In the genomic region with DNA sequence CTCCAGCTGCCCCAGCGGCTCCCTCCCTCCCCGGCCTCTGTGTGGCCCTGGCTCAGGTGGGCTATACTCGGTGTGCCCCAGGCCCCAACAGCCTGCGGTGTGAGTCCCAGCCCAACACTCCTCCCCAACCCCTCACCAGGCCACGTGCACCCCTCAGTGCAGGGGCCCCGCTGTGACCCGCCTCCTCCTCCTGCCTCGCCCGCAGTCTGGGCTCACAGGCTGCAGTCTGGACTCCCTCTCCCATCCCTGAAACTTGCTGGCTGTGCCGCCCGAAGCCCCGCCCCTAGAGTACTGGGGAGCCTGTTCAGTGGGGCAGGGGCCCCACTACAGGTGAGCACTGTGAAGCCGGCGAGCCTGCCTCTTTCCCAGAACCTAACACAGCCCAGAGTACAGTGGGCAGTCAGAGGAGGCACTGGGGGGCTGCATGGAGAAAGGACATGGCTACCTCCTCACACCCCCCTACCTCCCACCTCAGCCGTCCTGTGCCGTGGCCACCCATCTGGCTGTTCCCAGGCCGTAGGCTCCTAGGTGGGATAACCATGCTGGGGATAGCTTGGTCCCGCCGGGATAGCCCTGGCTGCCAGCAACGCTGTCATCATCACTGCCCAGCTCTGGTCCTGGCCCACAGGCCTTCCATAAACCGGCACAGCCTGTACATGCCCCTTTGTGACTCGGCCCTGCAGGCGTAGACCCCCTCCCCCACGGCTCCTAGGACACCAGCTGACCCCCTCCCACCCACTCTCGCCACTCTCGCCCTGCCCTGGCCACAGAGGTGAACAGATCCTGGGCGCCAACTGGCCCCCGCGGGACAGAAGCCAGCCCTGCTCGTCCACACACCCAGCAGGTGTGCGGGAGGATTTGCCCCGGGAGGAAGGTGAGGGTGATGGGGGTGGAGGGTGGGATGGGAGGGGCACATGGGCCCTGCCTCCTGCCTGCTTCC, we compare ENCODE assay signal across 14 cellular contexts.
"Had no signal": no experiment of that assay in that cellular context is flagged by ENCODE, and none has a peak within 500 bp of the region (broad histone marks: within the 10 kb centered on the region; RNA-seq: fewer than 3 reads in every experiment).

No MANE protein-coding gene starts in this region.

- H3K4me1 Mint-ChIP-seq: activated naive CD8-positive, alpha-beta T cell treated with anti-CD3 and anti-CD28 coated beads, Interleukin-2, amount 50 U/mL, for 24 hours had no signal

- H3K27ac Mint-ChIP-seq: activated naive CD4-positive, alpha-beta T cell treated with anti-CD3 and anti-CD28 coated beads for 36 hours; activated naive CD8-positive, alpha-beta T cell treated with anti-CD3 and anti-CD28 coated beads, Interleukin-2, amount 50 U/mL, for 24 hours; activated T-helper 2 cell treated with anti-CD3 and anti-CD28 coated beads, Interferon-gamma antibody, Interleukin-2, Interleukin-4, amounts not matched to agents 10 μg/mL and 5 μg/mL and 100 μg/mL, durations not matched to agents 14 hours and 24 hours and 36 hours; stimulated activated naive B cell treated with anti-CD40 and anti-IgM and Interleukin-4, amounts not matched to agents 10 μg/mL and 1 μg/mL and 100 μg/mL, for 72 hours had no signal

- H3K4me3 ChIP-seq: ascending aorta, tibial artery, uterus had no signal

- H3K27me3 ChIP-seq: ascending aorta, uterus had no signal

- H3K27ac ChIP-seq: ascending aorta, neutrophil, tibial artery, uterus had no signal

- H3K4me1 ChIP-seq: ascending aorta, tibial artery, uterus had no signal

- H3K9me3 Mint-ChIP-seq: activated naive CD4-positive, alpha-beta T cell treated with anti-CD3 and anti-CD28 coated beads for 36 hours; activated naive CD8-positive, alpha-beta T cell treated with anti-CD3 and anti-CD28 coated beads, Interleukin-2, amount 50 U/mL, for 24 hours; activated T-helper 2 cell treated with anti-CD3 and anti-CD28 coated beads, Interferon-gamma antibody, Interleukin-2, Interleukin-4, amounts not matched to agents 10 μg/mL and 5 μg/mL and 100 μg/mL, durations not matched to agents 14 hours and 24 hours and 36 hours; naive B cell; stimulated activated naive B cell treated with anti-CD40 and anti-IgM and Interleukin-4, amounts not matched to agents 10 μg/mL and 1 μg/mL and 100 μg/mL, for 72 hours had no signal

- H3K9me3 ChIP-seq: ascending aorta, neutrophil, tibial artery, uterus had no signal

- DNase-seq: activated CD4-positive, alpha-beta T cell treated with anti-CD3 and anti-CD28 coated beads for 1 hour; activated CD4-positive, alpha-beta T cell treated with anti-CD3 and anti-CD28 coated beads, Interleukin-2, amount 50 U/mL, for 48 hours; activated naive CD4-positive, alpha-beta T cell treated with anti-CD3 and anti-CD28 coated beads for 36 hours; activated naive CD8-positive, alpha-beta T cell treated with anti-CD3 and anti-CD28 coated beads, Interleukin-2, amount 50 U/mL, for 24 hours; mammary epithelial cell; naive B cell; stimulated activated CD4-positive, alpha-beta T cell treated with anti-CD3 and anti-CD28 coated beads, Interleukin-2, amount 100 ng/mL, for 48 hours; stimulated activated naive B cell treated with anti-CD40 and anti-IgM and Interleukin-4, amounts not matched to agents 10 μg/mL and 1 μg/mL and 100 μg/mL, for 72 hours; tibial artery; uterus had no signal

- H3K27me3 Mint-ChIP-seq: activated naive CD8-positive, alpha-beta T cell treated with anti-CD3 and anti-CD28 coated beads, Interleukin-2, amount 50 U/mL, for 24 hours had no signal

- H3K36me3 ChIP-seq: ascending aorta, neutrophil, tibial artery, uterus had no signal

- ATAC-seq: activated naive CD8-positive, alpha-beta T cell treated with anti-CD3 and anti-CD28 coated beads, Interleukin-2, amount 50 U/mL, for 24 hours; left lobe of liver; stimulated activated naive B cell treated with anti-CD40 and anti-IgM and Interleukin-4, amounts not matched to agents 10 μg/mL and 1 μg/mL and 100 μg/mL, for 72 hours had no signal

- H3K36me3 Mint-ChIP-seq: naive B cell; stimulated activated naive B cell treated with anti-CD40 and anti-IgM and Interleukin-4, amounts not matched to agents 10 μg/mL and 1 μg/mL and 100 μg/mL, for 72 hours had no signal

- H3K4me3 Mint-ChIP-seq: activated naive CD4-positive, alpha-beta T cell treated with anti-CD3 and anti-CD28 coated beads for 36 hours; activated naive CD8-positive, alpha-beta T cell treated with anti-CD3 and anti-CD28 coated beads, Interleukin-2, amount 50 U/mL, for 24 hours; stimulated activated naive B cell treated with anti-CD40 and anti-IgM and Interleukin-4, amounts not matched to agents 10 μg/mL and 1 μg/mL and 100 μg/mL, for 72 hours had no signal
